In the genomic region with DNA sequence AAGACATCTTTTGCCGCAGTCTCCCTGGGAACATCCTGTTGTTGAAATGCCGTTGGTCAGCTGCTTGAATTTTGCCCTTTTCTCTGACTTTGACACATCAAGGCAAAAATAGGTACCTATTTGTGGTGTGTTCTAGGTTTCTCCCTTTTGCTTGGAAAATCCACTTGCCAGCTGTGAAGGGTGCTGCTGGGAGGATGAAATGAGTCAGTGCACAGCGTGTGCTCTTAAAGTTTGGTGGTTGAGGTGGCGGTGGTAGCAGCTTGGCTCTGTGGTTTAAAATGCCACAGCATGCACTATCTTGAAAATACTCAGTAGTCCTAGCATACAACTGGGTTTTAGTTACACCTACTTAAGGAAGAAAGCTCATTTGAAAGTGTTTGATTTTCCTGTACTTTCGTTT, we compare ENCODE assay signal across 8 cellular contexts.
DNase-seq lines count a peak whose midpoint lies in the region; ATAC-seq and TF ChIP-seq lines count a peak whose summit lies in the region.

No MANE protein-coding gene starts in this region.

- CTCF ChIA-PET in RWPE1 (lab: Yijun Ruan, JAX): no interaction called here

- no peak overlapping the region for H3K4ac ChIP-seq in neuronal stem cell (ENCODE audit: low read length)

- peak; percentile 25 for DNase-seq in RWPE1 (ENCODE audit: low spot score)
- peak; percentile 45 for DNase-seq in activated naive CD8-positive, alpha-beta T cell treated with anti-CD3 and anti-CD28 coated beads, Interleukin-2, amount 50 U/mL, for 16 hours (ENCODE audit: low read depth, low spot score)
- peak; percentile 49 for DNase-seq in kidney glomerular epithelial cell (lab: John Stamatoyannopoulos, UW)
- DNase-seq in stimulated activated CD8-positive, alpha-beta memory T cell treated with anti-CD3 and anti-CD28 coated beads, Interleukin-15, amount 100 ng/mL, for 1 hour (ENCODE audit: low read depth): peak; percentile 43
- DNase-seq in NCI-H2196 (lab: John Stamatoyannopoulos, UW; ENCODE audit: unreplicated experiment): no peak
- no peak for DNase-seq in neuronal stem cell (ENCODE audit: low spot score)
- no peak for DNase-seq in DMS 273 (lab: John Stamatoyannopoulos, UW; ENCODE audit: unreplicated experiment)

- H3K36me3 ChIP-seq in neuronal stem cell (replicated peaks in 1 of 2; ENCODE audit: control insufficient read depth in 2 of 2, insufficient read depth in 2 of 2, low read length in 2 of 2): no peaks in the 10 kb centered on the region

- no peak for TF ChIP-seq CTCF in RWPE1 (conservative IDR thresholded peaks at IDR 0.05; ENCODE audit: low read depth)

- POLR2A ChIA-PET in RWPE1 (lab: Yijun Ruan, JAX; ENCODE audit: low non-redundant PET): no interaction called here

- peaks cover 3 to 6% of the 10 kb centered on the region in 2 donors for H3K9me3 ChIP-seq in neuronal stem cell (replicated peaks in 1 of 2; ENCODE audit: control insufficient read depth in 2 of 2, insufficient read depth in 1 of 2, low read depth in 1 of 2, low read length in 2 of 2)

- no peak overlapping the region for H2BK5ac ChIP-seq in neuronal stem cell (ENCODE audit: low read length)

- H4K91ac ChIP-seq in neuronal stem cell (ENCODE audit: low read depth, low read length, poor library complexity): no peak overlapping the region

- peak overlapping the region; percentile 36; the same call in 1 of the 2 replicates for H3K27ac ChIP-seq in RWPE1
- no peak overlapping the region for H3K27ac ChIP-seq in neuronal stem cell (replicated peaks; ENCODE audit: low read length)

- no peaks in the 10 kb centered on the region for H3K27me3 ChIP-seq in neuronal stem cell (ENCODE audit: control insufficient read depth in 3 of 3, insufficient read depth in 3 of 3, low read depth in 1 of 3, low read length in 3 of 3)

- no peak overlapping the region for H3K18ac ChIP-seq in neuronal stem cell (ENCODE audit: low read length)

- H2BK15ac ChIP-seq in neuronal stem cell (ENCODE audit: low read length): no peak overlapping the region

- no peak overlapping the region for H3K4me2 ChIP-seq in neuronal stem cell (ENCODE audit: insufficient read depth, low read length, poor library complexity, severe bottlenecking)

- peaks cover 2% of the 10 kb centered on the region for H3K79me1 ChIP-seq in neuronal stem cell (ENCODE audit: low read depth, low read length)

- H3K14ac ChIP-seq in neuronal stem cell (ENCODE audit: low read length): no peak overlapping the region

- no peak overlapping the region for H2BK120ac ChIP-seq in neuronal stem cell (ENCODE audit: low read depth, low read length)

- H3K9ac ChIP-seq in neuronal stem cell (ENCODE audit: low read depth, low read length, poor library complexity): no peak overlapping the region

- H2AK5ac ChIP-seq in neuronal stem cell (ENCODE audit: low read depth, low read length): no peak overlapping the region

- H3K4me1 ChIP-seq in neuronal stem cell (ENCODE audit: control insufficient read depth in 2 of 2, insufficient read depth in 1 of 2, low read depth in 1 of 2, low read length in 2 of 2): peaks cover 16 to 18% of the 10 kb centered on the region in 2 donors

- H2BK12ac ChIP-seq in neuronal stem cell (ENCODE audit: low read length): no peak overlapping the region

- no peak overlapping the region for H2AFZ ChIP-seq in neuronal stem cell (ENCODE audit: low read length)

- no peak overlapping the region for H3K23ac ChIP-seq in neuronal stem cell (ENCODE audit: low read depth, low read length, poor library complexity)

- no peak overlapping the region for H4K8ac ChIP-seq in neuronal stem cell (ENCODE audit: low read depth, low read length)

- ATAC-seq in GM21423 (IDR thresholded peaks at IDR 0.05; ENCODE audit: unreplicated experiment): peak; percentile 36

- no peak overlapping the region for H3K4me3 ChIP-seq in neuronal stem cell (ENCODE audit: low read length in 2 of 2)

- no CpG with 5 or more reads among the region's 5 CpGs for WGBS in neuronal stem cell (ENCODE audit: extremely low coverage in 2 of 2, insufficient read length in 2 of 2, insufficient replicate concordance in 1 of 2), 2 donors

Comparison
In these comparisons a context has a peak if more than half of its experiments do, and no peak if none do; other contexts are left out.
1. DNase-seq: peak in RWPE1 (single experiment), activated naive CD8-positive, alpha-beta T cell treated with anti-CD3 and anti-CD28 coated beads, Interleukin-2, amount 50 U/mL, for 16 hours (single experiment), kidney glomerular epithelial cell (single experiment) and stimulated activated CD8-positive, alpha-beta memory T cell treated with anti-CD3 and anti-CD28 coated beads, Interleukin-15, amount 100 ng/mL, for 1 hour (single experiment); none in NCI-H2196 (single experiment), neuronal stem cell (single experiment) and DMS 273 (single experiment).